ENCODE assay signal across 1 cellular context in genomic region chr12:119088917-119089667, GRCh38.
A peak's percentile ranks its signal among the peaks of the same experiment; 100 is the strongest.
TF ChIP-seq lines count a peak whose summit lies in the region.

No MANE protein-coding gene starts in this region.

TF ChIP-seq in WTC11, 78 proteins besides CTCF, POLR2A, EP300 and RAD21 (continued from another document and continues in another):
- TF ChIP-seq, protein P1, sequence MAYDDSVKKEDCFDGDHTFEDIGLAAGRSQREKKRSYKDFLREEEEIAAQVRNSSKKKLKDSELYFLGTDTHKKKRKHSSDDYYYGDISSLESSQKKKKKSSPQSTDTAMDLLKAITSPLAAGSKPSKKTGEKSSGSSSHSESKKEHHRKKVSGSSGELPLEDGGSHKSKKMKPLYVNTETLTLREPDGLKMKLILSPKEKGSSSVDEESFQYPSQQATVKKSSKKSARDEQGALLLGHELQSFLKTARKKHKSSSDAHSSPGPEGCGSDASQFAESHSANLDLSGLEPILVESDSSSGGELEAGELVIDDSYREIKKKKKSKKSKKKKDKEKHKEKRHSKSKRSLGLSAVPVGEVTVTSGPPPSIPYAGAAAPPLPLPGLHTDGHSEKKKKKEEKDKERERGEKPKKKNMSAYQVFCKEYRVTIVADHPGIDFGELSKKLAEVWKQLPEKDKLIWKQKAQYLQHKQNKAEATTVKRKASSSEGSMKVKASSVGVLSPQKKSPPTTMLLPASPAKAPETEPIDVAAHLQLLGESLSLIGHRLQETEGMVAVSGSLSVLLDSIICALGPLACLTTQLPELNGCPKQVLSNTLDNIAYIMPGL (CRISPR knock-in tag; IDR thresholded peaks at IDR 0.05), result no peak
- TF ChIP-seq RELA (CRISPR knock-in tag; IDR thresholded peaks at IDR 0.05; ENCODE audit: borderline replicate concordance) (no peak), RORB (CRISPR knock-in tag; IDR thresholded peaks at IDR 0.05) (no peak), ZNF423 (CRISPR knock-in tag; IDR thresholded peaks at IDR 0.05) (peak; percentile 60), PRRX2 (CRISPR knock-in tag; IDR thresholded peaks at IDR 0.05) (no peak), EMX1 (CRISPR knock-in tag; IDR thresholded peaks at IDR 0.05) (no peak), ZNF532 (CRISPR knock-in tag; IDR thresholded peaks at IDR 0.05; ENCODE audit: borderline replicate concordance) (no peak), CBFB (CRISPR knock-in tag; IDR thresholded peaks at IDR 0.05; ENCODE audit: low read depth) (no peak), TP53 (CRISPR knock-in tag; IDR thresholded peaks at IDR 0.05) (no peak), ZNF232 (CRISPR knock-in tag; IDR thresholded peaks at IDR 0.05) (no peak), AFF4 (CRISPR knock-in tag; IDR thresholded peaks at IDR 0.05; ENCODE audit: borderline replicate concordance) (no peak), MXD4 (CRISPR knock-in tag; IDR thresholded peaks at IDR 0.05; ENCODE audit: borderline replicate concordance) (0 out of 2 replicates have a peak, but pooled peaks have one; percentile 31), JAZF1 (CRISPR knock-in tag; IDR thresholded peaks at IDR 0.05) (no peak), ESRRA (CRISPR knock-in tag; IDR thresholded peaks at IDR 0.05; ENCODE audit: borderline replicate concordance) (no peak), NFYB (CRISPR knock-in tag; conservative IDR thresholded peaks at IDR 0.05; ENCODE audit: low read depth) (peak; percentile 42; the same call in 1 of the 2 replicates), NR1H2 (CRISPR knock-in tag; IDR thresholded peaks at IDR 0.05) (no peak), ZNF671 (CRISPR knock-in tag; IDR thresholded peaks at IDR 0.05) (no peak), ZNF512 (CRISPR knock-in tag; IDR thresholded peaks at IDR 0.05; ENCODE audit: borderline replicate concordance) (no peak), TEAD4 (CRISPR knock-in tag; IDR thresholded peaks at IDR 0.05) (no peak), ATF1 (CRISPR knock-in tag; IDR thresholded peaks at IDR 0.05) (no peak), FOXP1 (CRISPR knock-in tag; IDR thresholded peaks at IDR 0.05; ENCODE audit: borderline replicate concordance) (no peak)
- TF ChIP-seq, protein P2, sequence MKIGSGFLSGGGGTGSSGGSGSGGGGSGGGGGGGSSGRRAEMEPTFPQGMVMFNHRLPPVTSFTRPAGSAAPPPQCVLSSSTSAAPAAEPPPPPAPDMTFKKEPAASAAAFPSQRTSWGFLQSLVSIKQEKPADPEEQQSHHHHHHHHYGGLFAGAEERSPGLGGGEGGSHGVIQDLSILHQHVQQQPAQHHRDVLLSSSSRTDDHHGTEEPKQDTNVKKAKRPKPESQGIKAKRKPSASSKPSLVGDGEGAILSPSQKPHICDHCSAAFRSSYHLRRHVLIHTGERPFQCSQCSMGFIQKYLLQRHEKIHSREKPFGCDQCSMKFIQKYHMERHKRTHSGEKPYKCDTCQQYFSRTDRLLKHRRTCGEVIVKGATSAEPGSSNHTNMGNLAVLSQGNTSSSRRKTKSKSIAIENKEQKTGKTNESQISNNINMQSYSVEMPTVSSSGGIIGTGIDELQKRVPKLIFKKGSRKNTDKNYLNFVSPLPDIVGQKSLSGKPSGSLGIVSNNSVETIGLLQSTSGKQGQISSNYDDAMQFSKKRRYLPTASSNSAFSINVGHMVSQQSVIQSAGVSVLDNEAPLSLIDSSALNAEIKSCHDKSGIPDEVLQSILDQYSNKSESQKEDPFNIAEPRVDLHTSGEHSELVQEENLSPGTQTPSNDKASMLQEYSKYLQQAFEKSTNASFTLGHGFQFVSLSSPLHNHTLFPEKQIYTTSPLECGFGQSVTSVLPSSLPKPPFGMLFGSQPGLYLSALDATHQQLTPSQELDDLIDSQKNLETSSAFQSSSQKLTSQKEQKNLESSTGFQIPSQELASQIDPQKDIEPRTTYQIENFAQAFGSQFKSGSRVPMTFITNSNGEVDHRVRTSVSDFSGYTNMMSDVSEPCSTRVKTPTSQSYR (CRISPR knock-in tag; IDR thresholded peaks at IDR 0.05), result no peak
- TF ChIP-seq, protein P3, sequence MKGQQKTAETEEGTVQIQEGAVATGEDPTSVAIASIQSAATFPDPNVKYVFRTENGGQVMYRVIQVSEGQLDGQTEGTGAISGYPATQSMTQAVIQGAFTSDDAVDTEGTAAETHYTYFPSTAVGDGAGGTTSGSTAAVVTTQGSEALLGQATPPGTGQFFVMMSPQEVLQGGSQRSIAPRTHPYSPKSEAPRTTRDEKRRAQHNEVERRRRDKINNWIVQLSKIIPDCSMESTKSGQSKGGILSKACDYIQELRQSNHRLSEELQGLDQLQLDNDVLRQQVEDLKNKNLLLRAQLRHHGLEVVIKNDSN (CRISPR knock-in tag; IDR thresholded peaks at IDR 0.05), result no peak
- TF ChIP-seq, protein P4, sequence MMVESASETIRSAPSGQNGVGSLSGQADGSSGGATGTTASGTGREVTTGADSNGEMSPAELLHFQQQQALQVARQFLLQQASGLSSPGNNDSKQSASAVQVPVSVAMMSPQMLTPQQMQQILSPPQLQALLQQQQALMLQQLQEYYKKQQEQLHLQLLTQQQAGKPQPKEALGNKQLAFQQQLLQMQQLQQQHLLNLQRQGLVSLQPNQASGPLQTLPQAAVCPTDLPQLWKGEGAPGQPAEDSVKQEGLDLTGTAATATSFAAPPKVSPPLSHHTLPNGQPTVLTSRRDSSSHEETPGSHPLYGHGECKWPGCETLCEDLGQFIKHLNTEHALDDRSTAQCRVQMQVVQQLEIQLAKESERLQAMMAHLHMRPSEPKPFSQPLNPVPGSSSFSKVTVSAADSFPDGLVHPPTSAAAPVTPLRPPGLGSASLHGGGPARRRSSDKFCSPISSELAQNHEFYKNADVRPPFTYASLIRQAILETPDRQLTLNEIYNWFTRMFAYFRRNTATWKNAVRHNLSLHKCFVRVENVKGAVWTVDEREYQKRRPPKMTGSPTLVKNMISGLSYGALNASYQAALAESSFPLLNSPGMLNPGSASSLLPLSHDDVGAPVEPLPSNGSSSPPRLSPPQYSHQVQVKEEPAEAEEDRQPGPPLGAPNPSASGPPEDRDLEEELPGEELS (CRISPR knock-in tag; IDR thresholded peaks at IDR 0.05), result no peak; the same call in 1 of the 2 replicates
- TF ChIP-seq, protein P5, sequence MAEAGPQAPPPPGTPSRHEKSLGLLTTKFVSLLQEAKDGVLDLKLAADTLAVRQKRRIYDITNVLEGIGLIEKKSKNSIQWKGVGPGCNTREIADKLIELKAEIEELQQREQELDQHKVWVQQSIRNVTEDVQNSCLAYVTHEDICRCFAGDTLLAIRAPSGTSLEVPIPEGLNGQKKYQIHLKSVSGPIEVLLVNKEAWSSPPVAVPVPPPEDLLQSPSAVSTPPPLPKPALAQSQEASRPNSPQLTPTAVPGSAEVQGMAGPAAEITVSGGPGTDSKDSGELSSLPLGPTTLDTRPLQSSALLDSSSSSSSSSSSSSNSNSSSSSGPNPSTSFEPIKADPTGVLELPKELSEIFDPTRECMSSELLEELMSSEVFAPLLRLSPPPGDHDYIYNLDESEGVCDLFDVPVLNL (CRISPR knock-in tag; IDR thresholded peaks at IDR 0.05; ENCODE audit: borderline replicate concordance, low read depth), result no peak
- TF ChIP-seq, protein P6, sequence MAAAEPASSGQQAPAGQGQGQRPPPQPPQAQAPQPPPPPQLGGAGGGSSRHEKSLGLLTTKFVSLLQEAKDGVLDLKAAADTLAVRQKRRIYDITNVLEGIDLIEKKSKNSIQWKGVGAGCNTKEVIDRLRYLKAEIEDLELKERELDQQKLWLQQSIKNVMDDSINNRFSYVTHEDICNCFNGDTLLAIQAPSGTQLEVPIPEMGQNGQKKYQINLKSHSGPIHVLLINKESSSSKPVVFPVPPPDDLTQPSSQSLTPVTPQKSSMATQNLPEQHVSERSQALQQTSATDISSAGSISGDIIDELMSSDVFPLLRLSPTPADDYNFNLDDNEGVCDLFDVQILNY (CRISPR knock-in tag; IDR thresholded peaks at IDR 0.05), result no peak
- TF ChIP-seq, protein P7, sequence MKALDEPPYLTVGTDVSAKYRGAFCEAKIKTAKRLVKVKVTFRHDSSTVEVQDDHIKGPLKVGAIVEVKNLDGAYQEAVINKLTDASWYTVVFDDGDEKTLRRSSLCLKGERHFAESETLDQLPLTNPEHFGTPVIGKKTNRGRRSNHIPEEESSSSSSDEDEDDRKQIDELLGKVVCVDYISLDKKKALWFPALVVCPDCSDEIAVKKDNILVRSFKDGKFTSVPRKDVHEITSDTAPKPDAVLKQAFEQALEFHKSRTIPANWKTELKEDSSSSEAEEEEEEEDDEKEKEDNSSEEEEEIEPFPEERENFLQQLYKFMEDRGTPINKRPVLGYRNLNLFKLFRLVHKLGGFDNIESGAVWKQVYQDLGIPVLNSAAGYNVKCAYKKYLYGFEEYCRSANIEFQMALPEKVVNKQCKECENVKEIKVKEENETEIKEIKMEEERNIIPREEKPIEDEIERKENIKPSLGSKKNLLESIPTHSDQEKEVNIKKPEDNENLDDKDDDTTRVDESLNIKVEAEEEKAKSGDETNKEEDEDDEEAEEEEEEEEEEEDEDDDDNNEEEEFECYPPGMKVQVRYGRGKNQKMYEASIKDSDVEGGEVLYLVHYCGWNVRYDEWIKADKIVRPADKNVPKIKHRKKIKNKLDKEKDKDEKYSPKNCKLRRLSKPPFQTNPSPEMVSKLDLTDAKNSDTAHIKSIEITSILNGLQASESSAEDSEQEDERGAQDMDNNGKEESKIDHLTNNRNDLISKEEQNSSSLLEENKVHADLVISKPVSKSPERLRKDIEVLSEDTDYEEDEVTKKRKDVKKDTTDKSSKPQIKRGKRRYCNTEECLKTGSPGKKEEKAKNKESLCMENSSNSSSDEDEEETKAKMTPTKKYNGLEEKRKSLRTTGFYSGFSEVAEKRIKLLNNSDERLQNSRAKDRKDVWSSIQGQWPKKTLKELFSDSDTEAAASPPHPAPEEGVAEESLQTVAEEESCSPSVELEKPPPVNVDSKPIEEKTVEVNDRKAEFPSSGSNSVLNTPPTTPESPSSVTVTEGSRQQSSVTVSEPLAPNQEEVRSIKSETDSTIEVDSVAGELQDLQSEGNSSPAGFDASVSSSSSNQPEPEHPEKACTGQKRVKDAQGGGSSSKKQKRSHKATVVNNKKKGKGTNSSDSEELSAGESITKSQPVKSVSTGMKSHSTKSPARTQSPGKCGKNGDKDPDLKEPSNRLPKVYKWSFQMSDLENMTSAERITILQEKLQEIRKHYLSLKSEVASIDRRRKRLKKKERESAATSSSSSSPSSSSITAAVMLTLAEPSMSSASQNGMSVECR (CRISPR knock-in tag; IDR thresholded peaks at IDR 0.05; ENCODE audit: borderline replicate concordance), result no peak
